Comparison of ENCODE assay signal across 16 cellular contexts in the genomic region with DNA sequence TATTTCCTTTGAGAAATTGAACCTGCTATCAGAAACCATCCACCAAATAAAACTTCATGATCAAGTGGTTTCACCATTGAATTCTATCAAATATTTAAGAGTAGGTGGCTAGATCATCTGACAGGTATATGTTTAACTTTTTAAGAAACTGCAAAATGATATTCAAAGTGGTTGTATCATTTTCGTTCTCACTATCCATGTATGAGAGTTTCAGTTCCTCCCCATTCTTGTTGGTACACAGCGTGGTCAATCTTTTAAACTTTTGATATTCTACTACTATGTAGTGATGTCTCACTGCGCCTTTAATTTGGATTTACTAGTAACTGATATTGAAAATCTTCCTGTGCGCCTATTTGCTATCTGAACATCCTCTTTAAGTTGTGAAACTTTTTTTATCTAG.
DNase-seq lines count a peak whose midpoint lies in the region; ATAC-seq, FAIRE-seq and TF ChIP-seq lines count a peak whose summit lies in the region.
"Had no signal": no experiment of that assay in that cellular context is flagged by ENCODE, and none has a peak within 500 bp of the region (broad histone marks: within the 10 kb centered on the region; RNA-seq: fewer than 3 reads in every experiment).

No MANE protein-coding gene starts in this region.

- intact Hi-C loops in posterior cingulate gyrus (cut with DNase I), result no loop called here
- intact Hi-C loops in vagina (cut with DNase I), result no loop called here

- peak; percentile 1 for DNase-seq in GM18507 (ENCODE audit: extremely low spot score, insufficient read length, low read depth)
- no peak for DNase-seq in posterior cingulate gyrus
- DNase-seq in stimulated activated CD4-positive, alpha-beta T cell treated with anti-CD3 and anti-CD28 coated beads, Interleukin-15, amount 100 ng/mL, for 24 hours, result no peak
- no peak for DNase-seq in vagina (ENCODE audit: extremely low spot score in 2 of 2)
- DNase-seq in Karpas-422, result no peak
- DNase-seq: activated naive CD4-positive, alpha-beta T cell; midbrain; NCI-H1417; NCI-H226 had no signal

- no peak for TF ChIP-seq CTCF in OCI-LY3 (IDR thresholded peaks at IDR 0.05; ENCODE audit: low read depth, low read length)
- TF ChIP-seq CTCF in vagina (IDR thresholded peaks at IDR 0.05), result no peak

- peak; percentile 41 for FAIRE-seq in GM18507 (lab: Jason Lieb, UNC)

- H3K9ac ChIP-seq in OCI-LY3 (ENCODE audit: low read length) (peak overlapping the region; percentile 46; the same call in 1 of the 2 replicates), Karpas-422 (ENCODE audit: low read length) (no peak overlapping the region)

- peaks cover 55% of the 10 kb centered on the region for H3K36me3 ChIP-seq in OCI-LY3 (replicated peaks; ENCODE audit: low read depth, low read length)
- no peaks in the 10 kb centered on the region for H3K36me3 ChIP-seq in vagina
- no peaks in the 10 kb centered on the region for H3K36me3 ChIP-seq in Karpas-422 (ENCODE audit: insufficient read depth, low read length)

- H3K4me1 ChIP-seq in OCI-LY3 (ENCODE audit: low read length) (peaks cover 61% of the 10 kb centered on the region), vagina (no peaks in the 10 kb centered on the region), Karpas-422 (ENCODE audit: low read length) (no peaks in the 10 kb centered on the region)

- H2AFZ ChIP-seq in OCI-LY3 (ENCODE audit: low read depth, low read length), result no peak overlapping the region
- H2AFZ ChIP-seq in Karpas-422 (ENCODE audit: low read length), result no peak overlapping the region

- H3K4me3 ChIP-seq in OCI-LY3 (ENCODE audit: low read length), result 0 out of 2 replicates have a peak overlapping the region, but pooled peaks have one; percentile 9
- no peak overlapping the region for H3K4me3 ChIP-seq in vagina
- no peak overlapping the region for H3K4me3 ChIP-seq in Karpas-422 (ENCODE audit: low read length)
- H3K4me3 ChIP-seq: skin epidermis had no signal

- H3K9me3 ChIP-seq in OCI-LY3 (ENCODE audit: insufficient read depth, low read length) (peaks cover 37% of the 10 kb centered on the region; the same call in 1 of the 2 replicates), vagina (peaks cover 6% of the 10 kb centered on the region), Karpas-422 (ENCODE audit: low read length) (no peaks in the 10 kb centered on the region)

- ATAC-seq in GM21423 (IDR thresholded peaks at IDR 0.05; ENCODE audit: unreplicated experiment), result peak; percentile 68
- peak; percentile 70 for ATAC-seq in HG03108 (IDR thresholded peaks at IDR 0.05; ENCODE audit: unreplicated experiment)
- ATAC-seq: esophagus mucosa, Panc1 had no signal

- no peak for TF ChIP-seq POLR2A in vagina (IDR thresholded peaks at IDR 0.05)

- no peaks in the 10 kb centered on the region for H3K9me2 ChIP-seq in Karpas-422 (replicated peaks; ENCODE audit: insufficient read depth, low read length)

- H3K79me2 ChIP-seq in OCI-LY3 (ENCODE audit: low read length), result no peaks in the 10 kb centered on the region
- H3K79me2 ChIP-seq in Karpas-422 (ENCODE audit: low read length), result no peaks in the 10 kb centered on the region

- H3K27me3 ChIP-seq in OCI-LY3 (ENCODE audit: low read depth, low read length), result no peaks in the 10 kb centered on the region
- H3K27me3 ChIP-seq in vagina, result no peaks in the 10 kb centered on the region
- no peaks in the 10 kb centered on the region for H3K27me3 ChIP-seq in Karpas-422 (ENCODE audit: low read length)

- peak overlapping the region; percentile 94 for H3K27ac ChIP-seq in OCI-LY3 (ENCODE audit: low read length)
- H3K27ac ChIP-seq in vagina, result no peak overlapping the region
- H3K27ac ChIP-seq in Karpas-422 (ENCODE audit: low read length), result no peak overlapping the region
- H3K27ac ChIP-seq: skin epidermis, VCaP had no signal

- peak overlapping the region; percentile 69 for H3K4me2 ChIP-seq in OCI-LY3 (ENCODE audit: low read length)
- H3K4me2 ChIP-seq in Karpas-422 (ENCODE audit: low read depth, low read length, poor library complexity, severe bottlenecking), result no peak overlapping the region

- H4K20me1 ChIP-seq in OCI-LY3 (ENCODE audit: insufficient read depth, low read length) (no peaks in the 10 kb centered on the region), Karpas-422 (ENCODE audit: insufficient read depth, low read depth, low read length) (peaks cover 7% of the 10 kb centered on the region; the same call in 1 of the 2 replicates)
